Comparison of ENCODE assay signal across 1 cellular context in the genomic region with DNA sequence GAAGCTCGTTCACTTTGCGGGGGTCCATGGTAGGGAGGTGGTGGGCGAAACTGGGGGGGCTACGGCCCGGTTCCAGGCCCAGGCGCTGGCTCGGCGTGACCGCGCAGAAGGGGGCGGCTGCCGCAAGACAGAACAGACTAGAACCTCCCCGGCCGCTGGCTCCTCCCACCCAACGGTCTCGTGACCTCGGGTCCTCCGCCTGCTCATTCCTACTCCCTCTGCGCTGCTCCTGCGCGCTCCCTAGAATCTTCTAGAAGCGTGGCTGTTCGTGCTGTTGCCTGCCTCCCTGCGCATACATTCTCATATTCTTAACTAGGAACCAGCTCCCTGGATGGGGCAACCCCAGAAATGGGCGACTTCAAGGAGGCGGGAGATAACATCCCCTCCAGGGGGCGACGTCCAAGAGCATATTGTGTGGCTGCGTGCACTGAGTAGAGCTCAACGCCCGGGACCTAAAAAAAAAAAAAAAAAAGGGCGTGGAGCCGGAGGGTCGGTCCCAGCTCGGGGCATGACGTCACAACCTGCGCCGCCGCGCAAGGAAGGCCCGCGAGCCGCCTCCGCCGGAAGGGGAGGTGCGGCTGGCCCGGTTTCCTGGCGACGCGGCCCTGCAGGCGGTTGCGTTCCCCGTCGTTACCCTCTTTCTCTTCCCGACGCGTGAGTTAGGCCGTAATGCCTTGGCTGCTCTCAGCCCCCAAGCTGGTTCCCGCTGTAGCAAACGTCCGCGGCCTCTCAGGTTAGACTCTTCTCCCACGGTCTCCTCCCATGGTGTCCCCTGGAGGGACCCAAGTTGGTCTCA.
TF ChIP-seq lines count a peak whose summit lies in the region.

Gene ST13, minus strand, starts transcription at position 127 of the 796 bp plus-strand sequence. Its CDS starts 99 bp downstream, at position 28.
Gene XPNPEP3, plus strand, starts transcription at position 636 of the 796 bp plus-strand sequence. Its CDS starts 34 bp downstream, at position 670.

TF ChIP-seq in HepG2, 621 proteins besides CTCF, POLR2A, EP300 and RAD21 (continued from another document and continues in another):
- TF ChIP-seq ZNF318 (CRISPR knock-in tag; IDR thresholded peaks at IDR 0.05) (peak; percentile 83), MAFG (CRISPR knock-in tag; IDR thresholded peaks at IDR 0.05) (no peak), ZNF629 (CRISPR knock-in tag; conservative IDR thresholded peaks at IDR 0.05) (no peak), ZNF207 (IDR thresholded peaks at IDR 0.05; ENCODE audit: borderline replicate concordance) (no peak), FIP1L1 (IDR thresholded peaks at IDR 0.05; ENCODE audit: borderline replicate concordance, insufficient read depth, low read depth, low read length) (no peak), TMF1 (CRISPR knock-in tag; IDR thresholded peaks at IDR 0.05; ENCODE audit: low read depth) (peak; percentile 41; the same call in 1 of the 2 replicates), HNRNPH1 (optimal IDR thresholded peaks at IDR 0.05; ENCODE audit: low read depth, low read length) (no peak), TAF15 (IDR thresholded peaks at IDR 0.05; ENCODE audit: low read depth, low read length, poor library complexity, severe bottlenecking) (no peak), ETS1 (CRISPR knock-in tag; IDR thresholded peaks at IDR 0.05) (no peak), ZNF530 (CRISPR knock-in tag; IDR thresholded peaks at IDR 0.05; ENCODE audit: low read depth) (no peak), DMAP1 (CRISPR knock-in tag; IDR thresholded peaks at IDR 0.05) (peak; percentile 93), TBL1XR1 (IDR thresholded peaks at IDR 0.05; ENCODE audit: borderline replicate concordance, low read length, partially characterized antibody) (peak; percentile 37), ZBTB8A (CRISPR knock-in tag; IDR thresholded peaks at IDR 0.05; ENCODE audit: borderline replicate concordance, low read depth) (0 out of 2 replicates have a peak, but pooled peaks have one; percentile 76), BCL6 (CRISPR knock-in tag; IDR thresholded peaks at IDR 0.05) (no peak), ZNF17 (CRISPR knock-in tag; IDR thresholded peaks at IDR 0.05) (no peak), FOXC1 (CRISPR knock-in tag; IDR thresholded peaks at IDR 0.05; ENCODE audit: borderline replicate concordance) (peak; percentile 97), GATAD1 (CRISPR knock-in tag; IDR thresholded peaks at IDR 0.05) (peak; percentile 97), TOE1 (CRISPR knock-in tag; IDR thresholded peaks at IDR 0.05) (peak; percentile 77; the same call in 1 of the 2 replicates), MED13 (CRISPR knock-in tag; IDR thresholded peaks at IDR 0.05) (peak; percentile 47; the same call in 1 of the 2 replicates), SRSF4 (IDR thresholded peaks at IDR 0.05; ENCODE audit: low read depth, low read length, poor library complexity, severe bottlenecking) (no peak), TFDP2 (CRISPR knock-in tag; IDR thresholded peaks at IDR 0.05) (peak; percentile 89), GTF2F1 (IDR thresholded peaks at IDR 0.05; ENCODE audit: low read length) (no peak), ATM (IDR thresholded peaks at IDR 0.05; ENCODE audit: borderline replicate concordance) (no peak), YEATS4 (CRISPR knock-in tag; IDR thresholded peaks at IDR 0.05; ENCODE audit: borderline replicate concordance) (peak; percentile 93), ZNF724P (CRISPR knock-in tag; IDR thresholded peaks at IDR 0.05; ENCODE audit: borderline replicate concordance) (no peak), ZNF276 (CRISPR knock-in tag; IDR thresholded peaks at IDR 0.05; ENCODE audit: low read depth) (no peak), HOXA9 (CRISPR knock-in tag; IDR thresholded peaks at IDR 0.05; ENCODE audit: borderline replicate concordance) (no peak), BHLHE40 (IDR thresholded peaks at IDR 0.05; ENCODE audit: low read length) (peak; percentile 89), ZNF20 (CRISPR knock-in tag; IDR thresholded peaks at IDR 0.05) (no peak), ZBTB39 (CRISPR knock-in tag; IDR thresholded peaks at IDR 0.05) (no peak)
- TF ChIP-seq, protein P1, sequence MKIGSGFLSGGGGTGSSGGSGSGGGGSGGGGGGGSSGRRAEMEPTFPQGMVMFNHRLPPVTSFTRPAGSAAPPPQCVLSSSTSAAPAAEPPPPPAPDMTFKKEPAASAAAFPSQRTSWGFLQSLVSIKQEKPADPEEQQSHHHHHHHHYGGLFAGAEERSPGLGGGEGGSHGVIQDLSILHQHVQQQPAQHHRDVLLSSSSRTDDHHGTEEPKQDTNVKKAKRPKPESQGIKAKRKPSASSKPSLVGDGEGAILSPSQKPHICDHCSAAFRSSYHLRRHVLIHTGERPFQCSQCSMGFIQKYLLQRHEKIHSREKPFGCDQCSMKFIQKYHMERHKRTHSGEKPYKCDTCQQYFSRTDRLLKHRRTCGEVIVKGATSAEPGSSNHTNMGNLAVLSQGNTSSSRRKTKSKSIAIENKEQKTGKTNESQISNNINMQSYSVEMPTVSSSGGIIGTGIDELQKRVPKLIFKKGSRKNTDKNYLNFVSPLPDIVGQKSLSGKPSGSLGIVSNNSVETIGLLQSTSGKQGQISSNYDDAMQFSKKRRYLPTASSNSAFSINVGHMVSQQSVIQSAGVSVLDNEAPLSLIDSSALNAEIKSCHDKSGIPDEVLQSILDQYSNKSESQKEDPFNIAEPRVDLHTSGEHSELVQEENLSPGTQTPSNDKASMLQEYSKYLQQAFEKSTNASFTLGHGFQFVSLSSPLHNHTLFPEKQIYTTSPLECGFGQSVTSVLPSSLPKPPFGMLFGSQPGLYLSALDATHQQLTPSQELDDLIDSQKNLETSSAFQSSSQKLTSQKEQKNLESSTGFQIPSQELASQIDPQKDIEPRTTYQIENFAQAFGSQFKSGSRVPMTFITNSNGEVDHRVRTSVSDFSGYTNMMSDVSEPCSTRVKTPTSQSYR (CRISPR knock-in tag; IDR thresholded peaks at IDR 0.05; ENCODE audit: borderline replicate concordance): peak; percentile 26; the same call in 1 of the 2 replicates
- TF ChIP-seq, protein P2, sequence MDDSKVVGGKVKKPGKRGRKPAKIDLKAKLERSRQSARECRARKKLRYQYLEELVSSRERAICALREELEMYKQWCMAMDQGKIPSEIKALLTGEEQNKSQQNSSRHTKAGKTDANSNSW (CRISPR knock-in tag; IDR thresholded peaks at IDR 0.05; ENCODE audit: borderline replicate concordance): no peak
- TF ChIP-seq, protein P3, sequence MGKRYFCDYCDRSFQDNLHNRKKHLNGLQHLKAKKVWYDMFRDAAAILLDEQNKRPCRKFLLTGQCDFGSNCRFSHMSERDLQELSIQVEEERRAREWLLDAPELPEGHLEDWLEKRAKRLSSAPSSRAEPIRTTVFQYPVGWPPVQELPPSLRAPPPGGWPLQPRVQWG (CRISPR knock-in tag; IDR thresholded peaks at IDR 0.05; ENCODE audit: borderline replicate concordance, low read depth): no peak
